ENCODE assay signal across 8 cellular contexts in the genomic region with DNA sequence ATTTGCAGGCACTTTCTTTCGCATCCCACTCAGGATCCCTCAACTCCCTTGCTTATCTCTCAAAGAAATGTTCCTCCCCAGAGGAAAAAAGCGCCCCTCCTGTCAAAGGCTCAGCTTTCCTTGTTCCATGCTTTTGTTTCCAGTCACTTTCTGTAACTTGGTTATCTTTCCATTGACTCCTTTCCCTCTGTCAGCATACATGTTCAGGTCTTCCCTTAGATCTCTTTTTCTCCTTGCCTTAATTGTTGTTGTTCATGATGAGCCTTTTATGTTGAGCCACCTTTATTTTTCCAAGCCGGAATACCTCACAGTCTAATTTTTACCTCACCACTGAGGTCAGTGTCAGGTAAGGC. TPM values are rescaled to one million over a fixed set of nuclear protein-coding genes. Genes with fewer than 3 reads are reported as not detected.
A peak's percentile ranks its signal among the peaks of the same experiment; 100 is the strongest.
DNase-seq lines count a peak whose midpoint lies in the region; TF ChIP-seq lines count a peak whose summit lies in the region.

No MANE protein-coding gene starts in this region.

- BruUV-seq in mammary epithelial cell (replicated peaks; lab: Mats Ljungman, UMichigan): no TSS peak

- no peaks in the 10 kb centered on the region for H3K36me3 ChIP-seq in HUES48 (ENCODE audit: control insufficient read depth, insufficient read depth, low read length)
- H3K36me3 ChIP-seq in mammary epithelial cell (ENCODE audit: insufficient read depth, low read length): no peaks in the 10 kb centered on the region

- H3K9me3 ChIP-seq in HUES48 (ENCODE audit: control insufficient read depth, insufficient read depth, low read length) (no peaks in the 10 kb centered on the region), mammary epithelial cell (replicated peaks; ENCODE audit: insufficient read depth, low read length) (no peaks in the 10 kb centered on the region), mononuclear cell (ENCODE audit: low read depth, low read length) (no peaks in the 10 kb centered on the region)

- CTCF ChIA-PET in mammary epithelial cell (lab: Charles Lee; ENCODE audit: low non-redundant PET): no interaction called here

- peak; percentile 1 for DNase-seq in A172 (ENCODE audit: low spot score)
- peak; percentile 3 for DNase-seq in mammary epithelial cell
- DNase-seq in hippocampal formation (lab: John Stamatoyannopoulos, UW): no peak
- no peak for DNase-seq in KG1 (lab: John Stamatoyannopoulos, UW)
- no peak for DNase-seq in NCI-H446 treated with DMSO at 0.1 percent for 48 hours (lab: John Stamatoyannopoulos, UW)
- DNase-seq in stimulated activated CD4-positive, alpha-beta T cell treated with anti-CD3 and anti-CD28 coated beads, Interleukin-12 subunit alpha, Interleukin-12 subunit beta, amount 100 ng/mL, for 4 hours: no peak

- H3K4me2 ChIP-seq in mammary epithelial cell (ENCODE audit: insufficient read depth, low read depth, low read length): peak overlapping the region; percentile 92

- intact Hi-C loops in mammary epithelial cell (cut with micrococcal nuclease): loop anchor here (2.0 to 5.0 kb wide), 2 partner anchors 13 to 167 kb away; no protein-coding TSS in a partner anchor

- WGBS in mammary epithelial cell (ENCODE audit: low coverage, missing lambda C conversion rate): 13% methylated on average over 3 of the region's 3 CpGs

- H3K9ac ChIP-seq in HUES48 (ENCODE audit: low read depth, low read length) (peak overlapping the region; percentile 23; the same call in 1 of the 2 replicates), mammary epithelial cell (ENCODE audit: insufficient read depth, low read length) (peak overlapping the region; percentile 83)

- H3K4me1 ChIP-seq in HUES48 (ENCODE audit: control insufficient read depth, insufficient read depth, low read length) (peaks cover 10% of the 10 kb centered on the region), mammary epithelial cell (ENCODE audit: insufficient read depth, low read length) (no peaks in the 10 kb centered on the region), mononuclear cell (ENCODE audit: insufficient read depth, low read length) (peaks cover 21% of the 10 kb centered on the region)

- peak overlapping the region; percentile 80 for H2AFZ ChIP-seq in mammary epithelial cell (ENCODE audit: low read depth, low read length)

- dilution Hi-C loops in mammary epithelial cell (cut with HindIII; ENCODE audit: low sequenced_read_pairs): no loop called here

- no peak for TF ChIP-seq CTCF in mammary epithelial cell (conservative IDR thresholded peaks at IDR 0.05 in 1 of 2, IDR thresholded peaks at IDR 0.05 in 1 of 2; ENCODE audit: extremely low read depth in 1 of 2, insufficient read depth in 1 of 2, low read depth in 1 of 2, low read length in 2 of 2)

- H3K27ac ChIP-seq in HUES48 (ENCODE audit: low read depth, low read length) (peak overlapping the region; percentile 61), mammary epithelial cell (ENCODE audit: insufficient read depth, low read depth, low read length) (no peak overlapping the region)

- H3K27me3 ChIP-seq in HUES48 (ENCODE audit: control insufficient read depth, insufficient read depth, low read length): no peaks in the 10 kb centered on the region
- H3K27me3 ChIP-seq in mammary epithelial cell (ENCODE audit: insufficient read depth, low read length): no peaks in the 10 kb centered on the region
- no peaks in the 10 kb centered on the region for H3K27me3 ChIP-seq in mononuclear cell (ENCODE audit: insufficient read depth, low read length)

- H4K20me1 ChIP-seq in mammary epithelial cell (ENCODE audit: insufficient read depth, low read length): no peaks in the 10 kb centered on the region

- H3K79me2 ChIP-seq in mammary epithelial cell (ENCODE audit: insufficient read depth, low read length): peaks cover 21% of the 10 kb centered on the region

- in situ Hi-C loops in mammary epithelial cell (cut with MboI; ENCODE audit: low sequenced_read_pairs in 2 of 2): no loop called here

- peak overlapping the region; percentile 77 for H3K4me3 ChIP-seq in HUES48 (ENCODE audit: low read depth, low read length)
- peak overlapping the region; percentile 58 to 91 (median 86) for H3K4me3 ChIP-seq in mammary epithelial cell (replicated peaks in 1 of 3; ENCODE audit: insufficient read depth in 1 of 3, low read depth in 2 of 3, low read length in 3 of 3)
- peak overlapping the region; percentile 56 for H3K4me3 ChIP-seq in mononuclear cell (ENCODE audit: low read length)

RNA-seq across cellular contexts. Expression of a gene that starts 46.5 kb away (rescaled TPM):
- total RNA-seq in A172 (2014; rRNA removed; shearing (Covaris generic)): not detected in 2 replicates
- total RNA-seq in mammary epithelial cell: not detected
- not detected for polyA plus RNA-seq in mammary epithelial cell
- not detected for polyA minus RNA-seq in mammary epithelial cell
- 0.63 TPM for total RNA-seq in mononuclear cell

Comparison
In these comparisons a context has a peak if more than half of its experiments do, and no peak if none do; other contexts are left out.
1. DNase-seq: peak in A172 (single experiment) and mammary epithelial cell (single experiment); none in hippocampal formation (0 of 2), KG1 (single experiment), NCI-H446 treated with DMSO at 0.1 percent for 48 hours (single experiment) and stimulated activated CD4-positive, alpha-beta T cell treated with anti-CD3 and anti-CD28 coated beads, Interleukin-12 subunit alpha, Interleukin-12 subunit beta, amount 100 ng/mL, for 4 hours (single experiment).
2. Peak in every context shown above with its lines, with median percentiles within 50 percentile points of each other: H3K4me3 ChIP-seq.